Comparison of ENCODE assay signal across 11 cellular contexts in the genomic region with DNA sequence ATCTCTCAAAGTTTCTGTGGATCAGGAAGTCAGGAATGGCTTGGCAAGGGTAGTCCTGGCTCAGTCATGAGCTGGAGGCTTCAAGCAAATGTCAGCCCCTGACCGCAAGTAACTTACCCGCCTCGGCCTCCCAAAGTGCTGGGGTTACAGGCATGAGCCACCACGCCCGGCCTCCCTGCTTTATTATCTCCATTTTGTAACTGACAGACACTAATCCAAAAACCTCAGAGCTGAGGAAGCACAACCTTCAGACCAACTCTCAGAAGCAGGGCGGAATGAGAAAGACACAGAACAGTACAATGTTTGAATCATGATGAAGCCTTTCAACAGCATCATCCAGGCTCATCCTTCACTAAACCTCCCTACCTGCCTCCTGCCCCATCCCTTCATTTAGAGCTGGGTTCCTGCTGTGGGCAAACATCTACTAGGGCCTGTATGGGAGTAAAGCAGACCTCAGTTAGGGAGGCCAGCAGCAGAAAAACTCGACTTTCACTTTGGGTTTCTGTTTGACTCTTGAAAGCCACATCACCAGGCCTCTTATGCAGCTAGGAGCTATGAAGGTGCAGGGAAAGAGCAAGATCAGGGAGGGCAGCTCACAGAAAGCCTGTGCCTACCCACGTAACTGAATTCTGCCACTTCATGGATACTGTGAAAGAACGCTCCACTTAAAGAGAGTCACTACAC.
DNase-seq lines count a peak whose midpoint lies in the region; ATAC-seq and TF ChIP-seq lines count a peak whose summit lies in the region.
"Had no signal": no experiment of that assay in that cellular context is flagged by ENCODE, and none has a peak within 500 bp of the region (broad histone marks: within the 10 kb centered on the region; RNA-seq: fewer than 3 reads in every experiment).

No MANE protein-coding gene starts in this region.

- peak overlapping the region; percentile 18 for H3K27ac Mint-ChIP-seq in activated naive CD8-positive, alpha-beta T cell treated with anti-CD3 and anti-CD28 coated beads for 36 hours
- no peak overlapping the region for H3K27ac Mint-ChIP-seq in Caco-2 (ENCODE audit: unreplicated experiment)
- H3K27ac Mint-ChIP-seq in CD8-positive, alpha-beta T cell: no peak overlapping the region
- H3K27ac Mint-ChIP-seq: brain, naive B cell had no signal

- H3K4me1 Mint-ChIP-seq in activated naive CD8-positive, alpha-beta T cell treated with anti-CD3 and anti-CD28 coated beads for 36 hours: peaks cover 13% of the 10 kb centered on the region
- H3K4me1 Mint-ChIP-seq in Caco-2 (ENCODE audit: low read depth, unreplicated experiment): peaks cover 7% of the 10 kb centered on the region
- peaks cover 4% of the 10 kb centered on the region for H3K4me1 Mint-ChIP-seq in CD8-positive, alpha-beta T cell (ENCODE audit: low read depth)
- H3K4me1 Mint-ChIP-seq: brain, naive B cell had no signal

- peak; percentile 82 for ATAC-seq in GM18508 (IDR thresholded peaks at IDR 0.05; ENCODE audit: insufficient read depth, unreplicated experiment)
- ATAC-seq in GM19463 (IDR thresholded peaks at IDR 0.05; ENCODE audit: unreplicated experiment): peak; percentile 100
- peak; percentile 96 for ATAC-seq in HG03095 (IDR thresholded peaks at IDR 0.05; ENCODE audit: unreplicated experiment)
- ATAC-seq in CD8-positive, alpha-beta T cell: no peak

- H3K27ac ChIP-seq in CD8-positive, alpha-beta T cell (ENCODE audit: low read depth, low read length): no peak overlapping the region

- no peaks in the 10 kb centered on the region for H3K36me3 Mint-ChIP-seq in activated naive CD8-positive, alpha-beta T cell treated with anti-CD3 and anti-CD28 coated beads for 36 hours
- no peaks in the 10 kb centered on the region for H3K36me3 Mint-ChIP-seq in Caco-2 (ENCODE audit: insufficient read depth, unreplicated experiment)
- no peaks in the 10 kb centered on the region for H3K36me3 Mint-ChIP-seq in CD8-positive, alpha-beta T cell
- H3K36me3 Mint-ChIP-seq: brain, naive B cell had no signal

- TF ChIP-seq POLR2A in erythroblast (IDR thresholded peaks at IDR 0.05; ENCODE audit: low read length): no peak

- intact Hi-C loops in Caco-2 (cut with micrococcal nuclease; ENCODE audit: unreplicated experiment): no loop called here
- intact Hi-C loops in CD8-positive, alpha-beta T cell (cut with DNase I, micrococcal nuclease): no loop called here

- H3K9me3 Mint-ChIP-seq in activated naive CD8-positive, alpha-beta T cell treated with anti-CD3 and anti-CD28 coated beads for 36 hours: no peaks in the 10 kb centered on the region
- peaks cover 10% of the 10 kb centered on the region for H3K9me3 Mint-ChIP-seq in Caco-2 (ENCODE audit: unreplicated experiment)
- H3K9me3 Mint-ChIP-seq in CD8-positive, alpha-beta T cell: no peaks in the 10 kb centered on the region

- no TSS peak for BruUV-seq in Caco-2 (replicated peaks; lab: Mats Ljungman, UMichigan)

- no peaks in the 10 kb centered on the region for H3K27me3 Mint-ChIP-seq in activated naive CD8-positive, alpha-beta T cell treated with anti-CD3 and anti-CD28 coated beads for 36 hours
- H3K27me3 Mint-ChIP-seq in Caco-2 (ENCODE audit: insufficient read depth, unreplicated experiment): no peaks in the 10 kb centered on the region
- H3K27me3 Mint-ChIP-seq in CD8-positive, alpha-beta T cell (ENCODE audit: low read depth): no peaks in the 10 kb centered on the region

- no peaks in the 10 kb centered on the region for H3K9me3 ChIP-seq in Caco-2
- H3K9me3 ChIP-seq in CD8-positive, alpha-beta T cell (ENCODE audit: low read length): no peaks in the 10 kb centered on the region

- no peaks in the 10 kb centered on the region for H3K27me3 ChIP-seq in Caco-2 (replicated peaks; ENCODE audit: control insufficient read depth, insufficient read depth, low read length)
- no peaks in the 10 kb centered on the region for H3K27me3 ChIP-seq in CD8-positive, alpha-beta T cell (ENCODE audit: insufficient read depth, low read length)

- TF ChIP-seq CTCF in Caco-2 (IDR thresholded peaks at IDR 0.05; ENCODE audit: insufficient read depth in 1 of 2, low read depth in 1 of 2, low read length in 1 of 2, severe bottlenecking in 1 of 2, unreplicated experiment in 1 of 2): no peak
- no peak for TF ChIP-seq CTCF in CD8-positive, alpha-beta T cell (IDR thresholded peaks at IDR 0.05)

- H3K36me3 ChIP-seq in Caco-2 (ENCODE audit: control insufficient read depth, insufficient read depth, low read length): no peaks in the 10 kb centered on the region
- no peaks in the 10 kb centered on the region for H3K36me3 ChIP-seq in CD8-positive, alpha-beta T cell (ENCODE audit: insufficient read depth, low read length)

- no peak overlapping the region for H3K4me3 Mint-ChIP-seq in activated naive CD8-positive, alpha-beta T cell treated with anti-CD3 and anti-CD28 coated beads for 36 hours
- H3K4me3 Mint-ChIP-seq in Caco-2 (ENCODE audit: unreplicated experiment): no peak overlapping the region
- H3K4me3 Mint-ChIP-seq in CD8-positive, alpha-beta T cell: no peak overlapping the region
- H3K4me3 Mint-ChIP-seq: brain, naive B cell had no signal

- no peak overlapping the region for H3K4me3 ChIP-seq in Caco-2 (ENCODE audit: low read depth, low read length)
- no peak overlapping the region for H3K4me3 ChIP-seq in CD8-positive, alpha-beta T cell (ENCODE audit: low read depth, low read length)

- CTCF ChIA-PET in Caco-2 (lab: Charles Lee): no interaction called here
- CTCF ChIA-PET in CD8-positive, alpha-beta T cell (lab: Charles Lee): interaction anchor here (1.1 to 1.7 kb wide), 2 partner anchors 41 to 495 kb away, joined by 3 to 8 read pairs; no protein-coding TSS in a partner anchor

- DNase-seq in activated naive CD8-positive, alpha-beta T cell treated with anti-CD3 and anti-CD28 coated beads for 36 hours: peak; percentile 16
- DNase-seq in erythroblast (lab: John Stamatoyannopoulos, UW) (no peak), SK-N-DZ (ENCODE audit: low spot score) (no peak), Caco-2 (no peak)
- DNase-seq in CD8-positive, alpha-beta T cell: no peak
- DNase-seq: DMS 273 treated with DMSO at 0.1 percent for 48 hours, naive B cell had no signal

- POLR2A ChIA-PET in Caco-2 (lab: Charles Lee): no interaction called here
- POLR2A ChIA-PET in CD8-positive, alpha-beta T cell (lab: Charles Lee): interaction anchor here (0.6 kb wide), 1 partner anchor 316 kb away, joined by 5 read pairs; no protein-coding TSS in a partner anchor

- H3K4me1 ChIP-seq in Caco-2: no peaks in the 10 kb centered on the region
- no peaks in the 10 kb centered on the region for H3K4me1 ChIP-seq in CD8-positive, alpha-beta T cell (ENCODE audit: insufficient read depth, low read length)
